In the genomic region with DNA sequence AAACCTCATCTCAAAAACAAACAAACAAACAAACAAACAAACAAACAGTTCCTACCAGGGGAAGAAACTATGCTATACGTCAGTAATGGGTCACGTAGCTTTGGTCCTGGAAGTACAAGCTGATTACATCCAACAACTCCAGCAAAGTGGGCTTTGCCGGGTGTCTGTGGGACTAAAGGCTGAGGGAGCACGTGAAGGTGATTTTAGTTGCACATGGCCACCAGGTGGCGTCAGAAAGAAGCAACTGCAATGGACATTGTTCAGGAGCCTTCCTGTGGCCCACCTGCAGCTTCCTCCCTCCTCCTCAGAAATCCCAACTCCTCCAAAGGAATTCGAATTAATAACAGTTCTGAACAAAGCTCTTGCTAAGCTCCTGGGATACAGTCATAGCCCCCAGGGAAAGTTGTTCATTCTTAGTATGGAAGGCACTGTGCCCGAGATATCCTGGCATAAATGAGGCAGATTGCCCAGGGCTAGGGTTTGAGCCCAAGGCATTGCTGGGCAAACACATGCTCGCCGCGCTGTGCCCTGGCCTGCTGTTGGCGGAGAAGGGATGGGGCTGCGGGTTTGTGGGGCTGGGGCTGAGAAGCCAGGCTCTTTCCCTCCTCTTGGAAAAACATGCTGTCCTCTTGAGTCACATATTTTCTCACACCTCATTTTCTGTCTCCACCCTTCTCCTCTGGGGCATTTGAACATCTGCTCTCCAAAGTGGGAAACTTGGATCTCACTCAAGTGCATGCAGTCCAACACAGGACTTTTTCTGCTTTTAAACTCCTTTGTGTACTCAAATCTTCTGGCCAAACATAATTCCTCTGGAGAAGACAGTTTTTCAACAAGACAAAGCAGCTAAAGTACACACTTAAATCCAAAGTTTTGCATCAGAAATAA, we compare ENCODE assay signal across 8 cellular contexts. TPM values are rescaled to one million over a fixed set of nuclear protein-coding genes. Genes with fewer than 3 reads are reported as not detected.
DNase-seq lines count a peak whose midpoint lies in the region; ATAC-seq, FAIRE-seq and TF ChIP-seq lines count a peak whose summit lies in the region.

No MANE protein-coding gene starts in this region.

- H3K4me2 ChIP-seq in GM23338: no peak overlapping the region

- H3K4me3 Mint-ChIP-seq in GM23338: no peak overlapping the region

- peak overlapping the region; percentile 52 for H2AFZ ChIP-seq in GM23338

- peaks cover 6% of the 10 kb centered on the region; the same call in 1 of the 3 replicates for H3K4me1 Mint-ChIP-seq in GM23338

- no peaks in the 10 kb centered on the region for H3K4me1 ChIP-seq in GM23338 (ENCODE audit: insufficient read depth)

- TF ChIP-seq CTCF in C4-2B (conservative IDR thresholded peaks at IDR 0.05) (peak; percentile 90), GM23338 (conservative IDR thresholded peaks at IDR 0.05; ENCODE audit: low read depth in 2 of 2) (peak; percentile 87 to 89), WERI-Rb-1 (IDR thresholded peaks at IDR 0.05; ENCODE audit: low read depth, low read length) (peak; percentile 88), bronchial epithelial cell (IDR thresholded peaks at IDR 0.05; ENCODE audit: insufficient read depth, low read length, severe bottlenecking) (peak; percentile 79)

- no peaks in the 10 kb centered on the region for H4K20me1 ChIP-seq in GM23338 (replicated peaks; ENCODE audit: insufficient read depth)

- H3K27ac ChIP-seq in C4-2B: no peak overlapping the region
- H3K27ac ChIP-seq in GM23338 (ENCODE audit: low read depth): no peak overlapping the region
- no peak overlapping the region for H3K27ac ChIP-seq in WERI-Rb-1

- ATAC-seq in GM23338: peak; percentile 97

- H3K4me3 ChIP-seq in GM23338: no peak overlapping the region
- H3K4me3 ChIP-seq in WERI-Rb-1 (ENCODE audit: low read depth, low read length): no peak overlapping the region
- no peak overlapping the region for H3K4me3 ChIP-seq in bronchial epithelial cell (ENCODE audit: low read depth, low read length)

- no peaks in the 10 kb centered on the region for H3K9me3 Mint-ChIP-seq in GM23338

- H3K27ac Mint-ChIP-seq in GM23338: peak overlapping the region; percentile 11; the same call in 1 of the 2 replicates

- no peaks in the 10 kb centered on the region for H3K36me3 Mint-ChIP-seq in GM23338 (ENCODE audit: low read depth)

- no peaks in the 10 kb centered on the region for H3K79me2 ChIP-seq in GM23338 (replicated peaks; ENCODE audit: insufficient read depth)

- H3K27me3 ChIP-seq in GM23338 (ENCODE audit: insufficient read depth): no peaks in the 10 kb centered on the region
- H3K27me3 ChIP-seq in WERI-Rb-1 (ENCODE audit: insufficient read depth, low read depth, severe bottlenecking): no peaks in the 10 kb centered on the region
- no peaks in the 10 kb centered on the region for H3K27me3 ChIP-seq in bronchial epithelial cell (ENCODE audit: control insufficient read depth, insufficient read depth, low read length)

- H3K36me3 ChIP-seq in GM23338 (ENCODE audit: insufficient read depth) (no peaks in the 10 kb centered on the region), WERI-Rb-1 (no peaks in the 10 kb centered on the region), bronchial epithelial cell (ENCODE audit: control insufficient read depth, insufficient read depth, low read length) (no peaks in the 10 kb centered on the region)

- no peaks in the 10 kb centered on the region for H3F3A ChIP-seq in GM23338 (replicated peaks; ENCODE audit: low read depth)

- H3K27me3 Mint-ChIP-seq in GM23338 (ENCODE audit: insufficient read depth, low read depth, poor library complexity): no peaks in the 10 kb centered on the region

- no peaks in the 10 kb centered on the region for H3K9me2 ChIP-seq in GM23338 (ENCODE audit: insufficient read depth)

- no peak for FAIRE-seq in bronchial epithelial cell (lab: Jason Lieb, UNC)

- peak; percentile 97 for DNase-seq in GM23338 (ENCODE audit: low spot score)
- peak; percentile 53 for DNase-seq in NCI-H2171 (lab: John Stamatoyannopoulos, UW)
- peak; percentile 86 for DNase-seq in WERI-Rb-1
- peak; percentile 100 for DNase-seq in bronchial epithelial cell (ENCODE audit: low read depth)
- DNase-seq in islet precursor cell: peak; percentile 86
- peak; percentile 4 to 72 (median 64) for DNase-seq in stimulated activated CD4-positive, alpha-beta T cell treated with anti-CD3 and anti-CD28 coated beads, Interleukin-12 subunit alpha, Interleukin-12 subunit beta, amount 100 ng/mL, for 48 hours (ENCODE audit: low read depth in 2 of 3, low spot score in 1 of 3)
- DNase-seq in cortex of kidney (lab: John Stamatoyannopoulos, UW): no peak

- no peaks in the 10 kb centered on the region for H3K9me3 ChIP-seq in WERI-Rb-1 (ENCODE audit: severe bottlenecking)

TF ChIP-seq in GM23338, 12 proteins besides CTCF, POLR2A, EP300 and RAD21 (continues in another document):
- TF ChIP-seq, protein P1, sequence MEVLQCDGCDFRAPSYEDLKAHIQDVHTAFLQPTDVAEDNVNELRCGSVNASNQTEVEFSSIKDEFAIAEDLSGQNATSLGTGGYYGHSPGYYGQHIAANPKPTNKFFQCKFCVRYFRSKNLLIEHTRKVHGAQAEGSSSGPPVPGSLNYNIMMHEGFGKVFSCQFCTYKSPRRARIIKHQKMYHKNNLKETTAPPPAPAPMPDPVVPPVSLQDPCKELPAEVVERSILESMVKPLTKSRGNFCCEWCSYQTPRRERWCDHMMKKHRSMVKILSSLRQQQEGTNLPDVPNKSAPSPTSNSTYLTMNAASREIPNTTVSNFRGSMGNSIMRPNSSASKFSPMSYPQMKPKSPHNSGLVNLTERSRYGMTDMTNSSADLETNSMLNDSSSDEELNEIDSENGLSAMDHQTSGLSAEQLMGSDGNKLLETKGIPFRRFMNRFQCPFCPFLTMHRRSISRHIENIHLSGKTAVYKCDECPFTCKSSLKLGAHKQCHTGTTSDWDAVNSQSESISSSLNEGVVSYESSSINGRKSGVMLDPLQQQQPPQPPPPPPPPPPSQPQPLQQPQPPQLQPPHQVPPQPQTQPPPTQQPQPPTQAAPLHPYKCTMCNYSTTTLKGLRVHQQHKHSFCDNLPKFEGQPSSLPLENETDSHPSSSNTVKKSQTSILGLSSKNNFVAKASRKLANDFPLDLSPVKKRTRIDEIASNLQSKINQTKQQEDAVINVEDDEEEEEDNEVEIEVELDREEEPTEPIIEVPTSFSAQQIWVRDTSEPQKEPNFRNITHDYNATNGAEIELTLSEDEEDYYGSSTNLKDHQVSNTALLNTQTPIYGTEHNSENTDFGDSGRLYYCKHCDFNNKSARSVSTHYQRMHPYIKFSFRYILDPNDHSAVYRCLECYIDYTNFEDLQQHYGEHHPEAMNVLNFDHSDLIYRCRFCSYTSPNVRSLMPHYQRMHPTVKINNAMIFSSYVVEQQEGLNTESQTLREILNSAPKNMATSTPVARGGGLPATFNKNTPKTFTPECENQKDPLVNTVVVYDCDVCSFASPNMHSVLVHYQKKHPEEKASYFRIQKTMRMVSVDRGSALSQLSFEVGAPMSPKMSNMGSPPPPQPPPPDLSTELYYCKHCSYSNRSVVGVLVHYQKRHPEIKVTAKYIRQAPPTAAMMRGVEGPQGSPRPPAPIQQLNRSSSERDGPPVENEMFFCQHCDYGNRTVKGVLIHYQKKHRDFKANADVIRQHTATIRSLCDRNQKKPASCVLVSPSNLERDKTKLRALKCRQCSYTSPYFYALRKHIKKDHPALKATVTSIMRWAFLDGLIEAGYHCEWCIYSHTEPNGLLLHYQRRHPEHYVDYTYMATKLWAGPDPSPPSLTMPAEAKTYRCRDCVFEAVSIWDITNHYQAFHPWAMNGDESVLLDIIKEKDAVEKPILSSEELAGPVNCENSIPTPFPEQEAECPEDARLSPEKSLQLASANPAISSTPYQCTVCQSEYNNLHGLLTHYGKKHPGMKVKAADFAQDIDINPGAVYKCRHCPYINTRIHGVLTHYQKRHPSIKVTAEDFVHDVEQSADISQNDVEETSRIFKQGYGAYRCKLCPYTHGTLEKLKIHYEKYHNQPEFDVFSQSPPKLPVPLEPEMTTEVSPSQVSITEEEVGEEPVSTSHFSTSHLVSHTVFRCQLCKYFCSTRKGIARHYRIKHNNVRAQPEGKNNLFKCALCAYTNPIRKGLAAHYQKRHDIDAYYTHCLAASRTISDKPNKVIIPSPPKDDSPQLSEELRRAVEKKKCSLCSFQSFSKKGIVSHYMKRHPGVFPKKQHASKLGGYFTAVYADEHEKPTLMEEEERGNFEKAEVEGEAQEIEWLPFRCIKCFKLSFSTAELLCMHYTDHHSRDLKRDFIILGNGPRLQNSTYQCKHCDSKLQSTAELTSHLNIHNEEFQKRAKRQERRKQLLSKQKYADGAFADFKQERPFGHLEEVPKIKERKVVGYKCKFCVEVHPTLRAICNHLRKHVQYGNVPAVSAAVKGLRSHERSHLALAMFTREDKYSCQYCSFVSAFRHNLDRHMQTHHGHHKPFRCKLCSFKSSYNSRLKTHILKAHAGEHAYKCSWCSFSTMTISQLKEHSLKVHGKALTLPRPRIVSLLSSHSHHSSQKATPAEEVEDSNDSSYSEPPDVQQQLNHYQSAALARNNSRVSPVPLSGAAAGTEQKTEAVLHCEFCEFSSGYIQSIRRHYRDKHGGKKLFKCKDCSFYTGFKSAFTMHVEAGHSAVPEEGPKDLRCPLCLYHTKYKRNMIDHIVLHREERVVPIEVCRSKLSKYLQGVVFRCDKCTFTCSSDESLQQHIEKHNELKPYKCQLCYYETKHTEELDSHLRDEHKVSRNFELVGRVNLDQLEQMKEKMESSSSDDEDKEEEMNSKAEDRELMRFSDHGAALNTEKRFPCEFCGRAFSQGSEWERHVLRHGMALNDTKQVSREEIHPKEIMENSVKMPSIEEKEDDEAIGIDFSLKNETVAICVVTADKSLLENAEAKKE (CRISPR knock-in tag; IDR thresholded peaks at IDR 0.05): no peak
- TF ChIP-seq EZH2phosphoT487 (IDR thresholded peaks at IDR 0.05; ENCODE audit: unreplicated experiment) (no peak), NANOG (IDR thresholded peaks at IDR 0.05; ENCODE audit: borderline replicate concordance) (no peak), STAT1 (IDR thresholded peaks at IDR 0.05; ENCODE audit: unreplicated experiment) (no peak), ETS1 (IDR thresholded peaks at IDR 0.05) (no peak), EZH2 (IDR thresholded peaks at IDR 0.05; ENCODE audit: low read depth, unreplicated experiment) (no peak)

RNA-seq across cellular contexts. Expression of gene AKNAD1, which starts 28.6 kb away (rescaled TPM):
- total RNA-seq in GM23338 (2014; rRNA removed; shearing (Covaris generic)): not detected in 2 replicates
- not detected in 2 replicates for polyA plus RNA-seq in GM23338 (2016; fragmentation: Nextera tagmentation; extraction: Ambion mirVana)
- 0.26 TPM in 1 of 2 replicates, not detected in the other for total RNA-seq in bronchial epithelial cell

RNA-seq across cellular contexts. Expression of gene GPSM2, which starts 48.5 kb away (rescaled TPM):
- total RNA-seq in GM23338 (2014; rRNA removed; shearing (Covaris generic)): 11.2 and 14.1 TPM in 2 replicates
- polyA plus RNA-seq in GM23338 (2016; fragmentation: Nextera tagmentation; extraction: Ambion mirVana): 5.5 and 9.8 TPM in 2 replicates
- total RNA-seq in bronchial epithelial cell: 58.9 and 62.7 TPM in 2 replicates
